In genomic region chr6:119296036-119297035, GRCh38 we compare ENCODE assay signal across 1 cellular context.
TF ChIP-seq lines count a peak whose summit lies in the region.

No MANE protein-coding gene starts in this region.

TF ChIP-seq in GM23338, 12 proteins besides CTCF, POLR2A, EP300 and RAD21:
- no peak for TF ChIP-seq STAT1 (IDR thresholded peaks at IDR 0.05; ENCODE audit: unreplicated experiment)
- no peak for TF ChIP-seq JUNB (IDR thresholded peaks at IDR 0.05; ENCODE audit: unreplicated experiment)
- no peak for TF ChIP-seq ZNF114 (CRISPR knock-in tag; IDR thresholded peaks at IDR 0.05)
- peak; percentile 80 for TF ChIP-seq ZNF462 (CRISPR knock-in tag; IDR thresholded peaks at IDR 0.05)
- TF ChIP-seq ETS1 (IDR thresholded peaks at IDR 0.05), result no peak
- no peak for TF ChIP-seq CREB1 (CRISPR knock-in tag; IDR thresholded peaks at IDR 0.05; ENCODE audit: low read depth)
- TF ChIP-seq POLR2AphosphoS5 (IDR thresholded peaks at IDR 0.05; ENCODE audit: low read depth), result no peak
